In the genomic region with DNA sequence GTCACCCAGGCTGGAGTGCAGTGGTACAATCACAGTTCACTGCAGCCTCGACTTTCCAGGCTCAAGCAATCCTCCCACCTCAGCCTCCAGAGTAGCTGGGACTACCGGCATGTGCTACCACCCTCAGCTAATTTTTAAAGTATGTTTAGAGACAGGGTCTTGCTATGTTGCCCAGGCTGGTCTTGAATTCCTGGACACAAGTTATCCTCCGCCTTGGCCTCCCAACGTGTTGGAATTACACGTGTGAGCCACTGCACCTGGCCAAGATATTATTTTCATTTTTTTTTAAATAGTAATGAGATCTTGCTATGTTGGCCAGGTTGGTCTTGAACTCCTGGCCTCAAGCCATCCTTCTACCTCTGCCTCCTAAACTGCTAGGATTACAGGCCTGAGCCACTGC, we compare ENCODE assay signal across 21 cellular contexts. TPM values are rescaled to one million over a fixed set of nuclear protein-coding genes. Genes with fewer than 3 reads are reported as not detected.
DNase-seq lines count a peak whose midpoint lies in the region; ATAC-seq, FAIRE-seq and TF ChIP-seq lines count a peak whose summit lies in the region.
"Had no signal": no experiment of that assay in that cellular context is flagged by ENCODE, and none has a peak within 500 bp of the region (broad histone marks: within the 10 kb centered on the region; RNA-seq: fewer than 3 reads in every experiment).

No MANE protein-coding gene starts in this region.

- H3K4me1 Mint-ChIP-seq in CD14-positive monocyte (peaks cover 53% of the 10 kb centered on the region), WTC11 (peaks cover 16% of the 10 kb centered on the region)

- H3K4me3 Mint-ChIP-seq in CD14-positive monocyte (peak overlapping the region in 1 of 2 donors; percentile 67), WTC11 (no peak overlapping the region)
- H3K4me3 Mint-ChIP-seq: CD8-positive, alpha-beta T cell had no signal

- no peak for FAIRE-seq in urothelium cell line (lab: Jason Lieb, UNC)
- FAIRE-seq: GM12891, GM18507, H1 had no signal

- no peak overlapping the region for H3K4me3 ChIP-seq in HEK293 (ENCODE audit: low read depth, low read length)
- H3K4me3 ChIP-seq: GM23248 had no signal

- H3K9me3 Mint-ChIP-seq in CD14-positive monocyte (peaks cover 0 to 10% (median 7%) of the 10 kb centered on the region in 7 donors), WTC11 (peaks cover 6% of the 10 kb centered on the region)
- H3K9me3 Mint-ChIP-seq: CD4-positive, CD25-positive, alpha-beta regulatory T cell; CD8-positive, alpha-beta T cell had no signal

- POLR2A ChIA-PET in HEK293 (lab: Yijun Ruan, JAX) (no interaction called here), WTC11 (lab: Charles Lee) (no interaction called here)

- no peak for ATAC-seq in WTC11
- ATAC-seq in HG03439 (IDR thresholded peaks at IDR 0.05; ENCODE audit: unreplicated experiment) = no peak
- ATAC-seq: CD8-positive, alpha-beta T cell had no signal

- no peaks in the 10 kb centered on the region for H3K36me3 Mint-ChIP-seq in CD14-positive monocyte
- H3K36me3 Mint-ChIP-seq in WTC11 = peaks cover 7% of the 10 kb centered on the region; the same call in 1 of the 2 replicates
- H3K36me3 Mint-ChIP-seq: CD4-positive, CD25-positive, alpha-beta regulatory T cell had no signal

- intact Hi-C loops in CD14-positive monocyte (cut with micrococcal nuclease) = no loop called here

- H3K27me3 Mint-ChIP-seq in CD14-positive monocyte (ENCODE audit: low read depth in 3 of 3) (peaks cover 0 to 5% (median 0%) of the 10 kb centered on the region in 3 donors), WTC11 (ENCODE audit: low read depth) (peaks cover 8% of the 10 kb centered on the region)

- H3K9me3 ChIP-seq in HEK293 (ENCODE audit: control insufficient read depth, insufficient read depth, low read depth, low read length) = no peaks in the 10 kb centered on the region

- H3K36me3 ChIP-seq in HEK293 (ENCODE audit: control insufficient read depth in 2 of 2, insufficient read depth in 1 of 2, low read length in 2 of 2) = no peaks in the 10 kb centered on the region

- no peak overlapping the region for H3K27ac ChIP-seq in HEK293 (ENCODE audit: extremely low read depth, low read depth, low read length)
- H3K27ac ChIP-seq in epithelial cell of prostate = peak overlapping the region; percentile 52
- H3K27ac ChIP-seq: GM23248 had no signal

- H3K27ac Mint-ChIP-seq in CD14-positive monocyte (peak overlapping the region in 5 of 7 donors; percentile 79 to 89 (median 82)), WTC11 (no peak overlapping the region)
- H3K27ac Mint-ChIP-seq: CD8-positive, alpha-beta T cell had no signal

- CTCF ChIA-PET in HEK293 (lab: Yijun Ruan, JAX) = interaction anchor here (1.8 kb wide), 1 partner anchor 50 kb away, joined by 4 read pairs; no protein-coding TSS in a partner anchor
- CTCF ChIA-PET in WTC11 (lab: Charles Lee) = interaction anchor here (0.6 to 4.2 kb wide), 2 partner anchors 16 to 107 kb away, joined by 3 to 27 read pairs; no protein-coding TSS in a partner anchor

- no peak for TF ChIP-seq CTCF in CD14-positive monocyte (IDR thresholded peaks at IDR 0.05)
- no peak for TF ChIP-seq CTCF in HEK293 (tag by site-specific recombination; IDR thresholded peaks at IDR 0.05)
- TF ChIP-seq CTCF in WTC11 (IDR thresholded peaks at IDR 0.05) = no peak
- TF ChIP-seq CTCF in GM10266 (IDR thresholded peaks at IDR 0.05; ENCODE audit: control insufficient read depth, insufficient read depth, low read depth, missing control alignments) = no peak

- DNase-seq in CD14-positive monocyte (ENCODE audit: low spot score) (no peak), WTC11 (ENCODE audit: low spot score) (no peak), epithelial cell of prostate (ENCODE audit: low read depth, low spot score) (no peak), urothelium cell line (ENCODE audit: low spot score) (no peak), UCSD-AML1 (lab: John Stamatoyannopoulos, UW; ENCODE audit: unreplicated experiment) (no peak), GM10266 (ENCODE audit: extremely low spot score) (no peak)
- DNase-seq: C1 segment of cervical spinal cord; Caco-2; CD4-positive, CD25-positive, alpha-beta regulatory T cell; CD8-positive, alpha-beta T cell; DMS153; DMS79; GDM1; H7; HCEC 1CT had no signal

- peaks cover 4% of the 10 kb centered on the region; the same call in 1 of the 2 replicates for H3K4me1 ChIP-seq in HEK293 (ENCODE audit: control insufficient read depth, insufficient read depth, low read length)

TF ChIP-seq in HEK293, 187 proteins besides CTCF, POLR2A, EP300 and RAD21:
- TF ChIP-seq ZEB2 (tag by site-specific recombination; IDR thresholded peaks at IDR 0.05) (no peak), ZNF121 (tag by site-specific recombination; IDR thresholded peaks at IDR 0.05) (peak; percentile 95)

TF ChIP-seq in WTC11, 78 proteins besides CTCF, POLR2A, EP300 and RAD21:
- TF ChIP-seq ZNF121 (CRISPR knock-in tag; IDR thresholded peaks at IDR 0.05) (0 out of 2 replicates have a peak, but pooled peaks have one; percentile 22), FOXK1 (CRISPR knock-in tag; IDR thresholded peaks at IDR 0.05) (no peak), GABPB1 (CRISPR knock-in tag; IDR thresholded peaks at IDR 0.05) (no peak)

RNA-seq across cellular contexts. Expression of gene MPI, which starts 4.4 kb away (rescaled TPM):
- polyA plus RNA-seq in CD14-positive monocyte = 10 to 100 TPM; 19.2 to 19.7 TPM
- total RNA-seq in WTC11 (2021) = 36.3 to 65.1 TPM (median 59.8 TPM) in 3 replicates

RNA-seq across cellular contexts. Expression of gene SCAMP2, which starts 12.3 kb away (rescaled TPM):
- polyA plus RNA-seq in CD14-positive monocyte = 100 to 1,000 TPM; 124 to 158 TPM
- total RNA-seq in WTC11 (2021) = 38.0 to 47.0 TPM (median 39.0 TPM) in 3 replicates

RNA-seq across cellular contexts. Expression of gene FAM219B, which starts 21.2 kb away (rescaled TPM):
- 10 to 100 TPM; 11.7 to 17.1 TPM for polyA plus RNA-seq in CD14-positive monocyte
- total RNA-seq in WTC11 (2021) = 67.3 to 99.6 TPM (median 87.8 TPM) in 3 replicates

RNA-seq across cellular contexts. Expression of gene ULK3, which starts 42.5 kb away (rescaled TPM):
- polyA plus RNA-seq in CD14-positive monocyte = 10 to 100 TPM in 1 of 2 donors, 1 to 10 TPM in 1; 9.4 to 16.0 TPM
- 34.4 to 38.9 TPM (median 37.4 TPM) in 3 replicates for total RNA-seq in WTC11 (2021)

RNA-seq across cellular contexts. Expression of gene COX5A, which starts 52.4 kb away (rescaled TPM):
- 100 to 1,000 TPM; 434 to 498 TPM for polyA plus RNA-seq in CD14-positive monocyte
- 336 to 355 TPM (median 354 TPM) in 3 replicates for total RNA-seq in WTC11 (2021)
